ENCODE assay signal across 1 cellular context in genomic region chr5:113031132-113031531, GRCh38.
TF ChIP-seq lines count a peak whose summit lies in the region.

No MANE protein-coding gene starts in this region.

TF ChIP-seq in HepG2, 621 proteins besides CTCF, POLR2A, EP300 and RAD21:
- TF ChIP-seq MEIS2 (CRISPR knock-in tag; IDR thresholded peaks at IDR 0.05), result no peak
- no peak for TF ChIP-seq PLRG1 (conservative IDR thresholded peaks at IDR 0.05)
- TF ChIP-seq ZSCAN21 (CRISPR knock-in tag; IDR thresholded peaks at IDR 0.05; ENCODE audit: borderline replicate concordance), result no peak
- no peak for TF ChIP-seq YEATS4 (CRISPR knock-in tag; IDR thresholded peaks at IDR 0.05; ENCODE audit: borderline replicate concordance)
- TF ChIP-seq ZNF225 (CRISPR knock-in tag; IDR thresholded peaks at IDR 0.05), result no peak
- TF ChIP-seq, protein P1, sequence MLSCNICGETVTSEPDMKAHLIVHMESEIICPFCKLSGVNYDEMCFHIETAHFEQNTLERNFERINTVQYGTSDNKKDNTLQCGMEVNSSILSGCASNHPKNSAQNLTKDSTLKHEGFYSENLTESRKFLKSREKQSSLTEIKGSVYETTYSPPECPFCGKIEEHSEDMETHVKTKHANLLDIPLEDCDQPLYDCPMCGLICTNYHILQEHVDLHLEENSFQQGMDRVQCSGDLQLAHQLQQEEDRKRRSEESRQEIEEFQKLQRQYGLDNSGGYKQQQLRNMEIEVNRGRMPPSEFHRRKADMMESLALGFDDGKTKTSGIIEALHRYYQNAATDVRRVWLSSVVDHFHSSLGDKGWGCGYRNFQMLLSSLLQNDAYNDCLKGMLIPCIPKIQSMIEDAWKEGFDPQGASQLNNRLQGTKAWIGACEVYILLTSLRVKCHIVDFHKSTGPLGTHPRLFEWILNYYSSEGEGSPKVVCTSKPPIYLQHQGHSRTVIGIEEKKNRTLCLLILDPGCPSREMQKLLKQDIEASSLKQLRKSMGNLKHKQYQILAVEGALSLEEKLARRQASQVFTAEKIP (CRISPR knock-in tag; IDR thresholded peaks at IDR 0.05; ENCODE audit: borderline replicate concordance), result no peak
- TF ChIP-seq, protein P2, sequence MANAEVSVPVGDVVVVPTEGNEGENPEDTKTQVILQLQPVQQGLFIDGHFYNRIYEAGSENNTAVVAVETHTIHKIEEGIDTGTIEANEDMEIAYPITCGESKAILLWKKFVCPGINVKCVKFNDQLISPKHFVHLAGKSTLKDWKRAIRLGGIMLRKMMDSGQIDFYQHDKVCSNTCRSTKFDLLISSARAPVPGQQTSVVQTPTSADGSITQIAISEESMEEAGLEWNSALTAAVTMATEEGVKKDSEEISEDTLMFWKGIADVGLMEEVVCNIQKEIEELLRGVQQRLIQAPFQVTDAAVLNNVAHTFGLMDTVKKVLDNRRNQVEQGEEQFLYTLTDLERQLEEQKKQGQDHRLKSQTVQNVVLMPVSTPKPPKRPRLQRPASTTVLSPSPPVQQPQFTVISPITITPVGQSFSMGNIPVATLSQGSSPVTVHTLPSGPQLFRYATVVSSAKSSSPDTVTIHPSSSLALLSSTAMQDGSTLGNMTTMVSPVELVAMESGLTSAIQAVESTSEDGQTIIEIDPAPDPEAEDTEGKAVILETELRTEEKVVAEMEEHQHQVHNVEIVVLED (CRISPR knock-in tag; IDR thresholded peaks at IDR 0.05; ENCODE audit: borderline replicate concordance), result no peak
- no peak for TF ChIP-seq ZNF678 (CRISPR knock-in tag; IDR thresholded peaks at IDR 0.05)
- TF ChIP-seq NFKB2 (CRISPR knock-in tag; IDR thresholded peaks at IDR 0.05; ENCODE audit: borderline replicate concordance), result no peak
- TF ChIP-seq ZNF879 (CRISPR knock-in tag; IDR thresholded peaks at IDR 0.05), result no peak
- TF ChIP-seq HNRNPK (IDR thresholded peaks at IDR 0.05; ENCODE audit: low read depth, low read length, poor library complexity, severe bottlenecking), result no peak
- no peak for TF ChIP-seq ZNF432 (CRISPR knock-in tag; IDR thresholded peaks at IDR 0.05; ENCODE audit: borderline replicate concordance)
- no peak for TF ChIP-seq MNT (IDR thresholded peaks at IDR 0.05)
- TF ChIP-seq ARID2 (CRISPR knock-in tag; IDR thresholded peaks at IDR 0.05; ENCODE audit: borderline replicate concordance), result no peak
- TF ChIP-seq ZNF143 (CRISPR knock-in tag; IDR thresholded peaks at IDR 0.05), result no peak
TF ChIP-seq in HepG2: peak in this region for 0.
